In the genomic region with DNA sequence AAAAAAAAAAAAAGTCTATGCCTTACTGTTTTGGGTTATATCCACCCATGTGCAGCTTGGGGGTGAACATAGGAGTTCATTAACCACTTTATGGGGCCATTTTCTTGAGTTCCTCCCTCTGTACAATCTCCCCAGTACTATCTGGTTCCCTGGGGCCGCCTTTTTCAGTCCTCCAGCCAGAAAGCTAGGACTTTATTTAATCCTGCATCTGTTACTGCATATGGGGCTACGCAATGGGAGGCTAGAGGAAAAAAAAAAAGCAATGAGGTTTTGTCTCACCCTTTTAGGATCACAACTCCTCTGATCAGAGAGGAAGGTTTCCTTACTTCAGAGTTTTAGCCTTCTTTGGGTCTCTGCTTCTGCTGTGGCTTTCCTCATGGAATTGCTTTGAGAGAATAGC, we compare ENCODE assay signal across 19 cellular contexts. TPM values are rescaled to one million over a fixed set of nuclear protein-coding genes. Genes with fewer than 3 reads are reported as not detected.
DNase-seq lines count a peak whose midpoint lies in the region; TF ChIP-seq lines count a peak whose summit lies in the region.
"Had no signal": no experiment of that assay in that cellular context is flagged by ENCODE, and none has a peak within 500 bp of the region (broad histone marks: within the 10 kb centered on the region; RNA-seq: fewer than 3 reads in every experiment).

No MANE protein-coding gene starts in this region.

- DNase-seq in D341Med (ENCODE audit: low spot score) (peak; percentile 45), G401 (ENCODE audit: low spot score) (peak; percentile 65), NCI-H524 treated with DMSO at 0.1 percent for 48 hours (lab: John Stamatoyannopoulos, UW) (peak; percentile 0), WERI-Rb-1 (peak; percentile 38), ureter (ENCODE audit: low spot score) (no peak), NCI-H2081 (lab: John Stamatoyannopoulos, UW) (no peak), putamen (ENCODE audit: low spot score) (no peak), spleen (no peak)
- DNase-seq: AML-193; Caco-2; CD4-positive, alpha-beta T cell; DMS79 treated with DMSO at 0.1 percent for 48 hours; IMR-90 had no signal

- TF ChIP-seq POLR2A in spleen (IDR thresholded peaks at IDR 0.05): no peak

- no peak overlapping the region for H3K4me3 ChIP-seq in WERI-Rb-1 (ENCODE audit: low read depth, low read length)
- no peak overlapping the region for H3K4me3 ChIP-seq in spleen
- H3K4me3 ChIP-seq: A549, GM12878, HAP-1, K562 had no signal

- H3K36me3 ChIP-seq in WERI-Rb-1 (peaks cover 8% of the 10 kb centered on the region), spleen (peaks cover 0 to 29% (median 9%) of the 10 kb centered on the region in 6 donors)
- H3K36me3 ChIP-seq: HAP-1 had no signal

- intact Hi-C loops in spleen (cut with DNase I; ENCODE audit: low total_unique reads): no loop called here

- in situ Hi-C loops in G401 (cut with HindIII; ENCODE audit: low sequenced_read_pairs): no loop called here

- no peaks in the 10 kb centered on the region for H3K27me3 ChIP-seq in WERI-Rb-1 (ENCODE audit: insufficient read depth, low read depth, severe bottlenecking)
- no peaks in the 10 kb centered on the region for H3K27me3 ChIP-seq in spleen (replicated peaks in 1 of 7)

- H3K4me1 ChIP-seq in spleen: no peaks in the 10 kb centered on the region
- H3K4me1 ChIP-seq: Caco-2 had no signal

- peak overlapping the region; percentile 70 for H3K27ac ChIP-seq in WERI-Rb-1
- H3K27ac ChIP-seq in spleen: no peak overlapping the region
- H3K27ac ChIP-seq: 22Rv1, A549, C4-2B had no signal

- 96 to 100% (median 98%) methylated on average over 2 of the region's 2 CpGs for WGBS in spleen, 5 donors

- no peaks in the 10 kb centered on the region for H3K9me3 ChIP-seq in WERI-Rb-1 (ENCODE audit: severe bottlenecking)
- H3K9me3 ChIP-seq in spleen: peaks cover 0 to under 1% (median 0%) of the 10 kb centered on the region in 8 donors
- H3K9me3 ChIP-seq: A549, Caco-2, HAP-1 had no signal

- TF ChIP-seq CTCF in WERI-Rb-1 (IDR thresholded peaks at IDR 0.05; ENCODE audit: low read depth, low read length) (no peak), spleen (IDR thresholded peaks at IDR 0.05 in 8 of 11, conservative IDR thresholded peaks at IDR 0.05 in 3 of 11) (no peak)

RNA-seq across cellular contexts. Expression of a gene that starts 51.0 kb away (rescaled TPM):
- 12.1 and 21.0 TPM in 2 replicates for total RNA-seq in G401 (2014; rRNA removed; shearing (Covaris generic))
- total RNA-seq in ureter (30.9 TPM), spleen (10 to 100 TPM; 16.9 to 23.9 (median 21.7) TPM)
- 1 to 10 TPM; 2.7 to 5.3 (median 3.0) TPM for polyA plus RNA-seq in spleen

Comparison
In these comparisons a context has a peak if more than half of its experiments do, and no peak if none do; other contexts are left out.
1. DNase-seq: peak in D341Med (single experiment), G401 (single experiment), NCI-H524 treated with DMSO at 0.1 percent for 48 hours (single experiment) and WERI-Rb-1 (single experiment); none in ureter (single experiment), NCI-H2081 (0 of 2), putamen (single experiment) and spleen (single experiment).